ENCODE assay signal across 5 cellular contexts in genomic region chr6:111062860-111063259, GRCh38. TPM values are rescaled to one million over a fixed set of nuclear protein-coding genes. Genes with fewer than 3 reads are reported as not detected.
A peak's percentile ranks its signal among the peaks of the same experiment; 100 is the strongest.
DNase-seq lines count a peak whose midpoint lies in the region; ATAC-seq, FAIRE-seq and TF ChIP-seq lines count a peak whose summit lies in the region.
"Not testable (repeated sequence)": the region's sequence is repeated elsewhere in the genome, so short reads cannot be mapped to it uniquely, and the experiment has no call there.
"Had no signal": no experiment of that assay in that cellular context is flagged by ENCODE, and none has a peak within 500 bp of the region (broad histone marks: within the 10 kb centered on the region; RNA-seq: fewer than 3 reads in every experiment).

No MANE protein-coding gene starts in this region.

- H3K27me3 ChIP-seq in K562 (ENCODE audit: control insufficient read depth in 2 of 2, insufficient read depth in 2 of 2, low read length in 2 of 2): peaks cover 0 to 15% of the 10 kb centered on the region in 2 experiments; a peak in 2 of 5 replicates

- H3K4me3 ChIP-seq in HEK293 (ENCODE audit: low read depth, low read length); K562: not testable (repeated sequence)

- not testable (repeated sequence) for H3K27me3 Mint-ChIP-seq in activated T-cell treated with anti-CD3 and anti-CD28 coated beads, Interleukin-2, amount 50 U/mL, for 24 hours

- not testable (repeated sequence) for H3K27ac ChIP-seq in HEK293 (ENCODE audit: extremely low read depth, low read depth, low read length); K562 (ENCODE audit: extremely low read depth, low read depth, low read length)

- not testable (repeated sequence) for TF ChIP-seq EP300 in K562 (IDR thresholded peaks at IDR 0.05; ENCODE audit: low read length)

- BruUV-seq in K562 (replicated peaks; lab: Mats Ljungman, UMichigan): not testable (repeated sequence)

- not testable (repeated sequence) for DNase-seq in activated T-cell treated with anti-CD3 and anti-CD28 coated beads, Interleukin-2, amount 50 U/mL, for 24 hours; K562 (ENCODE audit: extremely low read depth in 1 of 4, low spot score in 3 of 4)

- H3K79me2 ChIP-seq in K562 (ENCODE audit: control insufficient read depth, insufficient read depth, low read length): not testable (repeated sequence)

- H3K36me3 ChIP-seq in HEK293 (ENCODE audit: control insufficient read depth in 2 of 2, insufficient read depth in 1 of 2, low read length in 2 of 2); K562 (ENCODE audit: control insufficient read depth, insufficient read depth, low read length): not testable (repeated sequence)

- not testable (repeated sequence) for ATAC-seq in K562

- 8% methylated on average over 5 of the region's 5 CpGs for WGBS in K562 (ENCODE audit: insufficient coverage, low coverage, missing lambda C conversion rate)

- H3K36me3 Mint-ChIP-seq in activated T-cell treated with anti-CD3 and anti-CD28 coated beads, Interleukin-2, amount 50 U/mL, for 24 hours (ENCODE audit: low read depth): not testable (repeated sequence)

- H3K9ac ChIP-seq in K562 (ENCODE audit: insufficient read depth in 1 of 2, low read depth in 2 of 2, low read length in 2 of 2): not testable (repeated sequence)

- H3K4me1 Mint-ChIP-seq in activated T-cell treated with anti-CD3 and anti-CD28 coated beads, Interleukin-2, amount 50 U/mL, for 24 hours (ENCODE audit: low read depth): not testable (repeated sequence)

- H3K9me3 ChIP-seq in HEK293 (ENCODE audit: control insufficient read depth, insufficient read depth, low read depth, low read length); K562 (replicated peaks; ENCODE audit: control insufficient read depth, insufficient read depth, low read depth, low read length): not testable (repeated sequence)

- not testable (repeated sequence) for H3K4me3 Mint-ChIP-seq in activated T-cell treated with anti-CD3 and anti-CD28 coated beads, Interleukin-2, amount 50 U/mL, for 24 hours

- TF ChIP-seq RAD21 in K562 (CRISPR knock-in tag; conservative IDR thresholded peaks at IDR 0.05 in 1 of 2, IDR thresholded peaks at IDR 0.05 in 1 of 2): not testable (repeated sequence)

- not testable (repeated sequence) for FAIRE-seq in K562 (lab: Jason Lieb, UNC)

- peak overlapping the region; percentile 55 for H3K27ac Mint-ChIP-seq in activated T-cell treated with anti-CD3 and anti-CD28 coated beads, Interleukin-2, amount 50 U/mL, for 24 hours

- intact Hi-C loops in K562 (cut with micrococcal nuclease): not testable (repeated sequence)

- H2AFZ ChIP-seq in K562 (ENCODE audit: low read depth, low read length): not testable (repeated sequence)

- not testable (repeated sequence) for H3K9me3 Mint-ChIP-seq in activated T-cell treated with anti-CD3 and anti-CD28 coated beads, Interleukin-2, amount 50 U/mL, for 24 hours

- H3K9me1 ChIP-seq in K562 (ENCODE audit: control insufficient read depth, insufficient read depth, low read length): not testable (repeated sequence)

- not testable (repeated sequence) for TF ChIP-seq CTCF in HEK293 (tag by site-specific recombination; IDR thresholded peaks at IDR 0.05); K562 (IDR thresholded peaks at IDR 0.05 in 2 of 3, conservative IDR thresholded peaks at IDR 0.05 in 1 of 3; ENCODE audit: insufficient read depth in 2 of 3, low read depth in 1 of 3, low read length in 3 of 3)

- CTCF ChIA-PET in HEK293 (lab: Yijun Ruan, JAX): interaction anchor here (0.6 to 1.3 kb wide), 2 partner anchors 10 to 148 kb away, joined by 3 to 4 read pairs; no protein-coding TSS in a partner anchor
- CTCF ChIA-PET in K562 (lab: Yijun Ruan, JAX; ENCODE audit: low intra/inter-chr PET ratio): not testable (repeated sequence)

- H3K4me2 ChIP-seq in K562 (ENCODE audit: insufficient read depth, low read length): not testable (repeated sequence)

- H4K20me1 ChIP-seq in K562 (replicated peaks; ENCODE audit: control insufficient read depth, insufficient read depth, low read length): not testable (repeated sequence)

- POLR2A ChIA-PET in HEK293 (lab: Yijun Ruan, JAX); K562 (lab: Yijun Ruan, JAX): not testable (repeated sequence)

- not testable (repeated sequence) for TF ChIP-seq POLR2A in K562 (conservative IDR thresholded peaks at IDR 0.05)

- H3K4me1 ChIP-seq in HEK293 (ENCODE audit: control insufficient read depth, insufficient read depth, low read length); K562 (replicated peaks in 1 of 2; ENCODE audit: control insufficient read depth in 2 of 2, insufficient read depth in 2 of 2, low read length in 2 of 2): not testable (repeated sequence)

- in situ Hi-C loops in K562 (cut with MboI): not testable (repeated sequence)

TF ChIP-seq in HEK293, 187 proteins besides CTCF, POLR2A, EP300 and RAD21 (continues in another document):
- TF ChIP-seq ZNF280D (tag by site-specific recombination; IDR thresholded peaks at IDR 0.05): 0 out of 2 replicates have a peak, but pooled peaks have one; percentile 32
- peak; percentile 91 for TF ChIP-seq ZNF146 (tag by site-specific recombination; IDR thresholded peaks at IDR 0.05)

TF ChIP-seq in K562, 482 proteins besides CTCF, POLR2A, EP300 and RAD21:
- TF ChIP-seq ZNF146 (CRISPR knock-in tag; IDR thresholded peaks at IDR 0.05; ENCODE audit: unreplicated experiment): peak; percentile 67
- peak; percentile 22 for TF ChIP-seq RBM25 (IDR thresholded peaks at IDR 0.05; ENCODE audit: low read depth, low read length, severe bottlenecking)

RNA-seq across cellular contexts. Expression of gene SLC16A10, which starts 24.4 kb away (rescaled TPM):
- 0.81 and 1.3 TPM in 2 replicates for total RNA-seq in K562 (2011; cell fraction: chromatin; rRNA removed; ENCODE audit: low replicate concordance)
- total RNA-seq in K562 (2011; cell fraction: nucleolus; rRNA removed): 0.33 and 1.4 TPM in 2 replicates
- 0.38 and 2.0 TPM in 2 replicates for total RNA-seq in K562 (2011; cell fraction: nucleoplasm; rRNA removed)
- not detected in 2 replicates for total RNA-seq in K562 (2014; rRNA removed)
- total RNA-seq in K562 (2014; rRNA removed; fragmentation: Illumina TruSeq; extraction: Trizol): 0.07 and 0.26 TPM in 2 replicates
- not detected in 2 replicates for total RNA-seq in K562 (2015; rRNA removed; fragmentation: Illumina TruSeq; extraction: Trizol)
- 0.02 and 0.34 TPM in 2 replicates for total RNA-seq in K562 (2021)
- 0.07 and 0.54 TPM in 2 replicates for polyA plus RNA-seq in K562 (2011; rRNA removed)
- polyA plus RNA-seq in K562 (2011; cell fraction: cytosol; rRNA removed): 0.40 TPM in 1 of 2 replicates, not detected in the other
- 0.21 and 0.40 TPM in 2 replicates for polyA plus RNA-seq in K562 (2011; cell fraction: nucleus; rRNA removed)
- polyA plus RNA-seq in K562 (2012): 0.03 and 0.08 TPM in 2 replicates
- polyA plus RNA-seq in K562 (2014; fragmentation: Illumina TruSeq; extraction: Trizol): 0.21 and 0.25 TPM in 2 replicates
- not detected for polyA plus RNA-seq in K562 (2014; fragmentation: Nextera tagmentation; extraction: Ambion mirVana)
- polyA plus RNA-seq in K562 (2014; rRNA removed): 0.24 TPM in 1 of 2 replicates, not detected in the other
- polyA minus RNA-seq in K562 (2011; rRNA and poly(A)+ RNA removed): 1.3 TPM in 1 of 2 replicates, not detected in the other
- polyA minus RNA-seq in K562 (2011; cell fraction: cytosol; rRNA and poly(A)+ RNA removed): not detected in 2 replicates
- polyA minus RNA-seq in K562 (2011; cell fraction: nucleus; rRNA and poly(A)+ RNA removed): not detected in 2 replicates
- polyA plus RNA-seq: AG04450, BJ had no signal
